10 cellular contexts compared by ENCODE assay signal in genomic region chr20:54017846-54018245, GRCh38. TPM values are rescaled to one million over a fixed set of nuclear protein-coding genes. Genes with fewer than 3 reads are reported as not detected.
A peak's percentile ranks its signal among the peaks of the same experiment; 100 is the strongest.
DNase-seq lines count a peak whose midpoint lies in the region; ATAC-seq and TF ChIP-seq lines count a peak whose summit lies in the region.
"Had no signal": no experiment of that assay in that cellular context is flagged by ENCODE, and none has a peak within 500 bp of the region (broad histone marks: within the 10 kb centered on the region; RNA-seq: fewer than 3 reads in every experiment).

No MANE protein-coding gene starts in this region.

- no peaks in the 10 kb centered on the region for H3K4me1 ChIP-seq in sigmoid colon

- ATAC-seq in GM18520 (IDR thresholded peaks at IDR 0.05; ENCODE audit: unreplicated experiment) (peak; percentile 84), GM21529 (IDR thresholded peaks at IDR 0.05; ENCODE audit: unreplicated experiment) (peak; percentile 96), HG03439 (IDR thresholded peaks at IDR 0.05; ENCODE audit: unreplicated experiment) (peak; percentile 88)

- no peak for TF ChIP-seq CTCF in sigmoid colon (IDR thresholded peaks at IDR 0.05)
- TF ChIP-seq CTCF in WERI-Rb-1 (IDR thresholded peaks at IDR 0.05; ENCODE audit: low read depth, low read length): no peak

- no peak for TF ChIP-seq EP300 in sigmoid colon (IDR thresholded peaks at IDR 0.05)

- H3K27ac ChIP-seq in sigmoid colon: peak overlapping the region in 1 of 4 donors; percentile 31
- no peak overlapping the region for H3K27ac ChIP-seq in WERI-Rb-1

- TF ChIP-seq POLR2A in sigmoid colon (IDR thresholded peaks at IDR 0.05): no peak

- H3K27me3 ChIP-seq in sigmoid colon: no peaks in the 10 kb centered on the region
- peaks cover 90% of the 10 kb centered on the region for H3K27me3 ChIP-seq in WERI-Rb-1 (ENCODE audit: insufficient read depth, low read depth, severe bottlenecking)

- H3K36me3 ChIP-seq in sigmoid colon: no peaks in the 10 kb centered on the region
- no peaks in the 10 kb centered on the region for H3K36me3 ChIP-seq in WERI-Rb-1

- no peaks in the 10 kb centered on the region for H3K9me3 ChIP-seq in sigmoid colon
- H3K9me3 ChIP-seq in WERI-Rb-1 (ENCODE audit: severe bottlenecking): no peaks in the 10 kb centered on the region

- DNase-seq in medulla oblongata (ENCODE audit: extremely low spot score) (peak; percentile 69), NCI-H446 (lab: John Stamatoyannopoulos, UW) (no peak), sigmoid colon (no peak), DMS153 (lab: John Stamatoyannopoulos, UW) (no peak), WERI-Rb-1 (no peak)
- DNase-seq: mesendoderm had no signal

- H3K4me3 ChIP-seq in sigmoid colon (no peak overlapping the region), WERI-Rb-1 (ENCODE audit: low read depth, low read length) (no peak overlapping the region)

- WGBS in sigmoid colon, 2 donors: 48 to 79% methylated on average over 4 of the region's 4 CpGs

- intact Hi-C loops in sigmoid colon (cut with DNase I): no loop called here

RNA-seq across cellular contexts. Expression of gene BCAS1, which starts 52.5 kb away (rescaled TPM):
- total RNA-seq in sigmoid colon: 1 to 10 TPM in 1 of 4 donors, under 1 TPM in 1, not detected in 2; 0.71 to 2.2 TPM
- 100 to 1,000 TPM in 2 of 3 donors, 10 to 100 TPM in 1; 35.4 to 198 (median 154) TPM for polyA plus RNA-seq in sigmoid colon
- total RNA-seq: activated naive CD4-positive, alpha-beta T cell treated with anti-CD3 and anti-CD28 coated beads, Interleukin-2, amount 50 U/mL, for 72 hours had no signal
